1 cellular context compared by ENCODE assay signal in the genomic region with DNA sequence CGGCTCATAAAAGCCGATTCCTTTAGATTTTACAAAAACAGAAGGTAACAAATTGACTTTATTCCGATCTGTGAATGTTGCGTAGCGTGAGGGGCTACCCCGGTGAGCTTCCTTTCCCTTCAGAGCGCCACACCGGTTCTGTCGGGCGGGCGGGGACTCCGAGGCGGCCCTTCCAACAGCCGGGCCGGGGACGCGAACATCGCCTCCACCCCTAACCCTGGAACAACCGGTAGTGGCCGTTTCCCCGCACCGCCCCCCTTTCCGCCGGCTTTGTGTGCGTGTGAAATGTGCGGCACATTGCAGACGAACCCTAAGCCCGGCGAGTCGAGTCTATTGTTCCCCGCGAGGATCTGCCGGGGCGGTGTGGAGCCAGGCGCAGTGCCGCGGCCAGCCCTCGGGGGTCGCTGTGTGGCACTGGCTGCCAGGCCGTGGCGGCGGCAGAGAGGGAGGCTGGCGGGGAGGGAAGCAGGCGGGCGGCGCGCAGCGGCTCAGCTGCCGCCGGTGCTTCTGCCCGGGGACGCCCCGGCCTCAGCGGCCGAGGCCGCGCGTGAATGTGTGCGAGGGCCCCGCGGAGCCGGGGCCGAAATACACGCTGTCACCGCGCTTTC.
TF ChIP-seq lines count a peak whose summit lies in the region.

No MANE protein-coding gene starts in this region.

TF ChIP-seq in HEK293, 187 proteins besides CTCF, POLR2A, EP300 and RAD21 (continued from another document and continues in another):
- TF ChIP-seq ZNF704 (tag by site-specific recombination; IDR thresholded peaks at IDR 0.05) (no peak), SALL2 (tag by site-specific recombination; IDR thresholded peaks at IDR 0.05; ENCODE audit: borderline replicate concordance) (no peak), ZNF280D (tag by site-specific recombination; IDR thresholded peaks at IDR 0.05) (peak; percentile 54; the same call in 1 of the 2 replicates), ZNF184 (tag by site-specific recombination; IDR thresholded peaks at IDR 0.05) (peak; percentile 59; the same call in 1 of the 2 replicates), ZNF707 (tag by site-specific recombination; IDR thresholded peaks at IDR 0.05) (no peak), ZNF221 (tag by site-specific recombination; IDR thresholded peaks at IDR 0.05; ENCODE audit: borderline replicate concordance) (no peak), ZNF311 (tag by site-specific recombination; IDR thresholded peaks at IDR 0.05; ENCODE audit: borderline replicate concordance) (no peak), ZNF629 (tag by site-specific recombination; IDR thresholded peaks at IDR 0.05) (peak; percentile 80), ZNF169 (tag by site-specific recombination; IDR thresholded peaks at IDR 0.05) (no peak), ZNF600 (tag by site-specific recombination; IDR thresholded peaks at IDR 0.05) (peak; percentile 96), ZNF121 (tag by site-specific recombination; IDR thresholded peaks at IDR 0.05) (0 out of 2 replicates have a peak, but pooled peaks have one; percentile 17), MYNN (tag by site-specific recombination; IDR thresholded peaks at IDR 0.05; ENCODE audit: borderline replicate concordance) (no peak; the same call in 1 of the 2 replicates), ZNF660 (tag by site-specific recombination; IDR thresholded peaks at IDR 0.05) (peak; percentile 97), ZNF558 (tag by site-specific recombination; IDR thresholded peaks at IDR 0.05) (no peak; the same call in 1 of the 2 replicates), ZBTB20 (tag by site-specific recombination; IDR thresholded peaks at IDR 0.05) (peak; percentile 98), ZBTB21 (tag by site-specific recombination; IDR thresholded peaks at IDR 0.05) (0 out of 2 replicates have a peak, but pooled peaks have one; percentile 39), ZNF792 (tag by site-specific recombination; IDR thresholded peaks at IDR 0.05) (no peak), ZNF350 (tag by site-specific recombination; IDR thresholded peaks at IDR 0.05) (no peak), ZNF16 (tag by site-specific recombination; IDR thresholded peaks at IDR 0.05; ENCODE audit: low read depth) (no peak), ZNF548 (tag by site-specific recombination; IDR thresholded peaks at IDR 0.05) (no peak), ZNF292 (tag by site-specific recombination; IDR thresholded peaks at IDR 0.05; ENCODE audit: borderline replicate concordance, low read depth) (no peak), ZNF692 (tag by site-specific recombination; IDR thresholded peaks at IDR 0.05) (peak; percentile 92), ZNF175 (tag by site-specific recombination; IDR thresholded peaks at IDR 0.05) (no peak), ZNF26 (tag by site-specific recombination; IDR thresholded peaks at IDR 0.05) (no peak), ZNF280C (tag by site-specific recombination; IDR thresholded peaks at IDR 0.05) (no peak), ZNF639 (tag by site-specific recombination; IDR thresholded peaks at IDR 0.05) (peak; percentile 81; the same call in 1 of the 2 replicates), ZNF433 (tag by site-specific recombination; IDR thresholded peaks at IDR 0.05; ENCODE audit: low read depth) (no peak), ZNF664 (tag by site-specific recombination; IDR thresholded peaks at IDR 0.05) (no peak), ZNF501 (tag by site-specific recombination; IDR thresholded peaks at IDR 0.05) (peak; percentile 95), BCL11B (tag by site-specific recombination; IDR thresholded peaks at IDR 0.05; ENCODE audit: low read depth) (peak; percentile 92; the same call in 1 of the 2 replicates), ZNF24 (tag by site-specific recombination; IDR thresholded peaks at IDR 0.05) (peak; percentile 61; the same call in 1 of the 2 replicates)
- TF ChIP-seq, protein P1, sequence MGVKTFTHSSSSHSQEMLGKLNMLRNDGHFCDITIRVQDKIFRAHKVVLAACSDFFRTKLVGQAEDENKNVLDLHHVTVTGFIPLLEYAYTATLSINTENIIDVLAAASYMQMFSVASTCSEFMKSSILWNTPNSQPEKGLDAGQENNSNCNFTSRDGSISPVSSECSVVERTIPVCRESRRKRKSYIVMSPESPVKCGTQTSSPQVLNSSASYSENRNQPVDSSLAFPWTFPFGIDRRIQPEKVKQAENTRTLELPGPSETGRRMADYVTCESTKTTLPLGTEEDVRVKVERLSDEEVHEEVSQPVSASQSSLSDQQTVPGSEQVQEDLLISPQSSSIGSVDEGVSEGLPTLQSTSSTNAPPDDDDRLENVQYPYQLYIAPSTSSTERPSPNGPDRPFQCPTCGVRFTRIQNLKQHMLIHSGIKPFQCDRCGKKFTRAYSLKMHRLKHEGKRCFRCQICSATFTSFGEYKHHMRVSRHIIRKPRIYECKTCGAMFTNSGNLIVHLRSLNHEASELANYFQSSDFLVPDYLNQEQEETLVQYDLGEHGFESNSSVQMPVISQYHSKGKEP (tag by site-specific recombination; IDR thresholded peaks at IDR 0.05) = peak; percentile 10; the same call in 1 of the 2 replicates
- TF ChIP-seq, protein P2, sequence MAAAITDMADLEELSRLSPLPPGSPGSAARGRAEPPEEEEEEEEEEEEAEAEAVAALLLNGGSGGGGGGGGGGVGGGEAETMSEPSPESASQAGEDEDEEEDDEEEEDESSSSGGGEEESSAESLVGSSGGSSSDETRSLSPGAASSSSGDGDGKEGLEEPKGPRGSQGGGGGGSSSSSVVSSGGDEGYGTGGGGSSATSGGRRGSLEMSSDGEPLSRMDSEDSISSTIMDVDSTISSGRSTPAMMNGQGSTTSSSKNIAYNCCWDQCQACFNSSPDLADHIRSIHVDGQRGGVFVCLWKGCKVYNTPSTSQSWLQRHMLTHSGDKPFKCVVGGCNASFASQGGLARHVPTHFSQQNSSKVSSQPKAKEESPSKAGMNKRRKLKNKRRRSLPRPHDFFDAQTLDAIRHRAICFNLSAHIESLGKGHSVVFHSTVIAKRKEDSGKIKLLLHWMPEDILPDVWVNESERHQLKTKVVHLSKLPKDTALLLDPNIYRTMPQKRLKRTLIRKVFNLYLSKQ (tag by site-specific recombination; IDR thresholded peaks at IDR 0.05; ENCODE audit: borderline replicate concordance) = no peak
- TF ChIP-seq, protein P3, sequence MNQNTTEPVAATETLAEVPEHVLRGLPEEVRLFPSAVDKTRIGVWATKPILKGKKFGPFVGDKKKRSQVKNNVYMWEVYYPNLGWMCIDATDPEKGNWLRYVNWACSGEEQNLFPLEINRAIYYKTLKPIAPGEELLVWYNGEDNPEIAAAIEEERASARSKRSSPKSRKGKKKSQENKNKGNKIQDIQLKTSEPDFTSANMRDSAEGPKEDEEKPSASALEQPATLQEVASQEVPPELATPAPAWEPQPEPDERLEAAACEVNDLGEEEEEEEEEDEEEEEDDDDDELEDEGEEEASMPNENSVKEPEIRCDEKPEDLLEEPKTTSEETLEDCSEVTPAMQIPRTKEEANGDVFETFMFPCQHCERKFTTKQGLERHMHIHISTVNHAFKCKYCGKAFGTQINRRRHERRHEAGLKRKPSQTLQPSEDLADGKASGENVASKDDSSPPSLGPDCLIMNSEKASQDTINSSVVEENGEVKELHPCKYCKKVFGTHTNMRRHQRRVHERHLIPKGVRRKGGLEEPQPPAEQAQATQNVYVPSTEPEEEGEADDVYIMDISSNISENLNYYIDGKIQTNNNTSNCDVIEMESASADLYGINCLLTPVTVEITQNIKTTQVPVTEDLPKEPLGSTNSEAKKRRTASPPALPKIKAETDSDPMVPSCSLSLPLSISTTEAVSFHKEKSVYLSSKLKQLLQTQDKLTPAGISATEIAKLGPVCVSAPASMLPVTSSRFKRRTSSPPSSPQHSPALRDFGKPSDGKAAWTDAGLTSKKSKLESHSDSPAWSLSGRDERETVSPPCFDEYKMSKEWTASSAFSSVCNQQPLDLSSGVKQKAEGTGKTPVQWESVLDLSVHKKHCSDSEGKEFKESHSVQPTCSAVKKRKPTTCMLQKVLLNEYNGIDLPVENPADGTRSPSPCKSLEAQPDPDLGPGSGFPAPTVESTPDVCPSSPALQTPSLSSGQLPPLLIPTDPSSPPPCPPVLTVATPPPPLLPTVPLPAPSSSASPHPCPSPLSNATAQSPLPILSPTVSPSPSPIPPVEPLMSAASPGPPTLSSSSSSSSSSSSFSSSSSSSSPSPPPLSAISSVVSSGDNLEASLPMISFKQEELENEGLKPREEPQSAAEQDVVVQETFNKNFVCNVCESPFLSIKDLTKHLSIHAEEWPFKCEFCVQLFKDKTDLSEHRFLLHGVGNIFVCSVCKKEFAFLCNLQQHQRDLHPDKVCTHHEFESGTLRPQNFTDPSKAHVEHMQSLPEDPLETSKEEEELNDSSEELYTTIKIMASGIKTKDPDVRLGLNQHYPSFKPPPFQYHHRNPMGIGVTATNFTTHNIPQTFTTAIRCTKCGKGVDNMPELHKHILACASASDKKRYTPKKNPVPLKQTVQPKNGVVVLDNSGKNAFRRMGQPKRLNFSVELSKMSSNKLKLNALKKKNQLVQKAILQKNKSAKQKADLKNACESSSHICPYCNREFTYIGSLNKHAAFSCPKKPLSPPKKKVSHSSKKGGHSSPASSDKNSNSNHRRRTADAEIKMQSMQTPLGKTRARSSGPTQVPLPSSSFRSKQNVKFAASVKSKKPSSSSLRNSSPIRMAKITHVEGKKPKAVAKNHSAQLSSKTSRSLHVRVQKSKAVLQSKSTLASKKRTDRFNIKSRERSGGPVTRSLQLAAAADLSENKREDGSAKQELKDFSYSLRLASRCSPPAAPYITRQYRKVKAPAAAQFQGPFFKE (tag by site-specific recombination; IDR thresholded peaks at IDR 0.05; ENCODE audit: borderline replicate concordance) = no peak
